ENCODE assay signal across 1 cellular context in the genomic region with DNA sequence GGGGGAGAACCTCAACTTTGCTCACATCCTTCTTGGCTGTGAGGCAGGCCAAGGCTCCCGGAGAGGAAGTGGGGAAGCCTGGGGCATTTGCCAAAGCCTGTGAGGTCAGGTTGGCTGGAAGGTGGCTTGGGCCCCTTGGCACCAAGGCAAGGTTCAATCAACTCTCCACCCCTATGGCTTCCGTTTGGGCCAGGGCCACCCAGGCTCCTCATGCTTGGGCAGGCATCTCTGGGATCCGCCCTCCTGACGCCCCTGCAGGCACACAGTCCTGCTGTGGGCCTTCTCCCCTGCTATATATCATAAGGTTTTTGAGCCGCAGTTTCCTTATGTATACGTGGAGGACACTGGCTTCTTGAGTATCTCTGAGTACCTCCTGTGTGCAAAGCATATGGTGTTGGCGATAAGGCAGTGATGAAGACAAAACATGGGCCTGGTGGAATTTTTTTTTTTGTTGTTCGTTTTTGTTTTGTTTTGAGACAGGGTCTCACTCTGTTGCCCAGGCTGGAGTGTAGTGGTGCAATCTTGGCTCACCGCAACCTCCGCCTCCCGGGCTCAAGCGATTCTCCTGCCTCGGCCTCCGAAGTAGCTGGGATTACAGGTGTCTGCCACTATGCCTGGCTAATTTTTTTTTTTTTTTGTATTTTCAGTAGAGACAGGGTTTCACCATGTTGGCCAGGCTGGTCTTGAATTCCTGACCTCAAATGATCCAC.
A peak's percentile ranks its signal among the peaks of the same experiment; 100 is the strongest.
TF ChIP-seq lines count a peak whose summit lies in the region.

No MANE protein-coding gene starts in this region.

TF ChIP-seq in H1, 55 proteins besides CTCF, POLR2A, EP300 and RAD21:
- peak; percentile 68; the same call in 1 of the 2 replicates for TF ChIP-seq POLR2AphosphoS5 (IDR thresholded peaks at IDR 0.05; ENCODE audit: low read depth, low read length)
